ENCODE assay signal across 8 cellular contexts in the genomic region with DNA sequence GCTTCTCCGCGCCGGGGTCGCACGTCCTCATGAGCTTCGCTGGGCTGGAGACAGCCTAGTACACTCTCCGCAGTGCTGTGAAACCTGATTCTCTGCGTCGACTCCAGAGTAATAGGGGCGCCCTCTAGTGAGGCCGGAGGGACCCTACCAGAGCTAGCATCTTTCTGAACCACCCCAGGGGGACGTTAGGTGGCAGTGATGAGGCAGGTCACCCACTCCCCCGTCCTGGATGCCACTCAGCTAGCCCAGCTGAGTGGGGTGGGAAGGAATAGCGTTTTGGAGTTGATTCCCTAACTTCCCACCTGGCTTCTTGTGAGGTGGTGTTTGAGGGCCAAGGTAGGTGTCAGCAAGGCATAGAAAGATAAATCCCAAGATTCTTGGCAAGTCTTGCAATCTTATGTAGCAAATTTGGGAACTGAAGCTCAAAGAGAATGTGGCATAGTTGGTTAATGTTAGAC. TPM values are rescaled to one million over a fixed set of nuclear protein-coding genes. Genes with fewer than 3 reads are reported as not detected.
A peak's percentile ranks its signal among the peaks of the same experiment; 100 is the strongest.
DNase-seq lines count a peak whose midpoint lies in the region; ATAC-seq and TF ChIP-seq lines count a peak whose summit lies in the region.

No MANE protein-coding gene starts in this region.

- H3K4me3 ChIP-seq in PC-3 (ENCODE audit: low read length) (peak overlapping the region; percentile 34; the same call in 1 of the 2 replicates), fibroblast of lung (replicated peaks in 1 of 4; ENCODE audit: control extremely low read depth in 1 of 4, insufficient read depth in 1 of 4, low read depth in 3 of 4, low read length in 4 of 4) (no peak overlapping the region)

- POLR2A ChIA-PET in PC-3 (lab: Charles Lee; ENCODE audit: unreplicated experiment) = no interaction called here

- ATAC-seq in GM21737 (IDR thresholded peaks at IDR 0.05; ENCODE audit: unreplicated experiment) = peak; percentile 88
- peak; percentile 93 for ATAC-seq in PC-3

- H3K36me3 ChIP-seq in PC-3 (ENCODE audit: low read depth, low read length) (no peaks in the 10 kb centered on the region), fibroblast of lung (ENCODE audit: control insufficient read depth, insufficient read depth, low read length) (no peaks in the 10 kb centered on the region)

- no TSS peak for BruUV-seq in PC-3 (replicated peaks; lab: Mats Ljungman, UMichigan)

- H2AFZ ChIP-seq in PC-3 (ENCODE audit: low read length) (peak overlapping the region; percentile 61; the same call in 1 of the 2 replicates), fibroblast of lung (ENCODE audit: low read length) (no peak overlapping the region)

- peak; percentile 51 for DNase-seq in DMS79 (lab: John Stamatoyannopoulos, UW)
- DNase-seq in KBM-7 = peak; percentile 94
- peak; percentile 93 for DNase-seq in PC-3
- DNase-seq in activated T-cell treated with anti-CD3 and anti-CD28 coated beads, Interleukin-2, amount 50 U/mL, for 1 hour = peak; percentile 81
- peak; percentile 82 to 89 for DNase-seq in fibroblast of lung (ENCODE audit: low read depth in 2 of 2)
- peak; percentile 91 for DNase-seq in nephron progenitor cell
- peak; percentile 78 for DNase-seq in stimulated activated naive CD4-positive, alpha-beta T cell treated with Interleukin-2 at 50 U/mL for 16 hours (lab: John Stamatoyannopoulos, UW)

- H3K4me2 ChIP-seq in PC-3 (ENCODE audit: low read length) (peak overlapping the region; percentile 58), fibroblast of lung (ENCODE audit: extremely low read depth, insufficient read depth, low read length) (no peak overlapping the region)

- no peaks in the 10 kb centered on the region for H3K9me2 ChIP-seq in PC-3 (replicated peaks; ENCODE audit: low read length)

- H3K4me1 ChIP-seq in PC-3 (ENCODE audit: insufficient read depth, low read length) = peaks cover 14% of the 10 kb centered on the region
- H3K4me1 ChIP-seq in fibroblast of lung (ENCODE audit: control insufficient read depth, extremely low read depth, insufficient read depth, low read length) = peaks cover 2% of the 10 kb centered on the region

- TF ChIP-seq CTCF in PC-3 (conservative IDR thresholded peaks at IDR 0.05; ENCODE audit: low read depth, low read length) (peak; percentile 99), fibroblast of lung (conservative IDR thresholded peaks at IDR 0.05 in 1 of 2, IDR thresholded peaks at IDR 0.05 in 1 of 2; ENCODE audit: low read depth in 1 of 2, low read length in 2 of 2) (peak; percentile 99 to 100), nephron progenitor cell (IDR thresholded peaks at IDR 0.05) (peak; percentile 99)

- H3K9me3 ChIP-seq in PC-3 (ENCODE audit: low read length) (no peaks in the 10 kb centered on the region), fibroblast of lung (ENCODE audit: control insufficient read depth, insufficient read depth, low read depth, low read length) (no peaks in the 10 kb centered on the region)

- CTCF ChIA-PET in PC-3 (lab: Charles Lee) = interaction anchor here (0.5 to 1.6 kb wide), 19 partner anchors 9 to 455 kb away, joined by 3 to 25 read pairs (median 4); no protein-coding TSS in a partner anchor

- H3K4me1 Mint-ChIP-seq in nephron progenitor cell = peaks cover 28% of the 10 kb centered on the region

- in situ Hi-C loops in KBM-7 (cut with MboI; ENCODE audit: low pct_unique_long_range_greater_than_20kb, low sequenced_read_pairs) = loop anchor here (25.0 kb wide), 1 partner anchor 156 kb away; a partner anchor contains a TSS

- H4K20me1 ChIP-seq in PC-3 (ENCODE audit: low read length) (no peaks in the 10 kb centered on the region), fibroblast of lung (ENCODE audit: control insufficient read depth, extremely low read depth, insufficient read depth, low read length) (no peaks in the 10 kb centered on the region)

- H3K9me3 Mint-ChIP-seq in nephron progenitor cell = no peaks in the 10 kb centered on the region

- no peak overlapping the region for H3K9ac ChIP-seq in PC-3 (ENCODE audit: low read length)
- H3K9ac ChIP-seq in fibroblast of lung (ENCODE audit: insufficient read depth, low read length) = no peak overlapping the region

- H3K27ac ChIP-seq in PC-3 (ENCODE audit: low read length) (no peak overlapping the region), fibroblast of lung (ENCODE audit: insufficient read depth, low read length) (no peak overlapping the region)

- H3K27me3 ChIP-seq in PC-3 (ENCODE audit: low read length) (peaks cover 10% of the 10 kb centered on the region), fibroblast of lung (ENCODE audit: control insufficient read depth, insufficient read depth, low read length) (peaks cover 46% of the 10 kb centered on the region)

- intact Hi-C loops in PC-3 (cut with micrococcal nuclease) = no loop called here

- no peaks in the 10 kb centered on the region for H3F3A ChIP-seq in PC-3 (ENCODE audit: low read length, unreplicated experiment)

- no peaks in the 10 kb centered on the region for H3K79me2 ChIP-seq in PC-3 (ENCODE audit: low read length)
- no peaks in the 10 kb centered on the region for H3K79me2 ChIP-seq in fibroblast of lung (ENCODE audit: control insufficient read depth, insufficient read depth, low read length)

- H3K36me3 Mint-ChIP-seq in nephron progenitor cell (ENCODE audit: low read depth) = no peaks in the 10 kb centered on the region

- peak overlapping the region; percentile 72 for H3K4me3 Mint-ChIP-seq in nephron progenitor cell

- peaks cover 95% of the 10 kb centered on the region for H3K27me3 Mint-ChIP-seq in nephron progenitor cell (ENCODE audit: low read depth, poor library complexity)

- no peak overlapping the region for H3K27ac Mint-ChIP-seq in nephron progenitor cell

RNA-seq across cellular contexts. Expression of a gene that starts 4.0 kb away (rescaled TPM):
- total RNA-seq in PC-3 (2014; rRNA removed) (not detected in 2 replicates), fibroblast of lung (not detected in 2 replicates)
- polyA plus RNA-seq in fibroblast of lung = not detected in 2 replicates
- polyA plus RNA-seq in fibroblast of lung (2012) = not detected in 2 replicates
- polyA minus RNA-seq in fibroblast of lung (ENCODE audit: low replicate concordance) = 0.22 TPM in 1 of 2 replicates, not detected in the other

RNA-seq across cellular contexts. Expression of a gene that starts 4.2 kb away (rescaled TPM):
- total RNA-seq in PC-3 (2014; rRNA removed) (not detected in 2 replicates), fibroblast of lung (not detected in 2 replicates)
- not detected in 2 replicates for polyA plus RNA-seq in fibroblast of lung
- polyA plus RNA-seq in fibroblast of lung (2012) = not detected in 2 replicates
- polyA minus RNA-seq in fibroblast of lung (ENCODE audit: low replicate concordance) = not detected in 2 replicates

RNA-seq across cellular contexts. Expression of a gene that starts 11.5 kb away (rescaled TPM):
- total RNA-seq in PC-3 (2014; rRNA removed) (1.3 TPM in 1 of 2 replicates, not detected in the other), fibroblast of lung (not detected in 2 replicates)
- not detected in 2 replicates for polyA plus RNA-seq in fibroblast of lung
- not detected in 2 replicates for polyA plus RNA-seq in fibroblast of lung (2012)
- not detected in 2 replicates for polyA minus RNA-seq in fibroblast of lung (ENCODE audit: low replicate concordance)

RNA-seq across cellular contexts. Expression of a gene that starts 11.6 kb away (rescaled TPM):
- total RNA-seq in PC-3 (2014; rRNA removed) (0.29 TPM in 1 of 2 replicates, not detected in the other), fibroblast of lung (not detected in 2 replicates)
- polyA plus RNA-seq in fibroblast of lung = not detected in 2 replicates
- polyA plus RNA-seq in fibroblast of lung (2012) = 0.05 TPM in 2 replicates
- polyA minus RNA-seq in fibroblast of lung (ENCODE audit: low replicate concordance) = not detected in 2 replicates
